1 cellular context compared by ENCODE assay signal in the genomic region with DNA sequence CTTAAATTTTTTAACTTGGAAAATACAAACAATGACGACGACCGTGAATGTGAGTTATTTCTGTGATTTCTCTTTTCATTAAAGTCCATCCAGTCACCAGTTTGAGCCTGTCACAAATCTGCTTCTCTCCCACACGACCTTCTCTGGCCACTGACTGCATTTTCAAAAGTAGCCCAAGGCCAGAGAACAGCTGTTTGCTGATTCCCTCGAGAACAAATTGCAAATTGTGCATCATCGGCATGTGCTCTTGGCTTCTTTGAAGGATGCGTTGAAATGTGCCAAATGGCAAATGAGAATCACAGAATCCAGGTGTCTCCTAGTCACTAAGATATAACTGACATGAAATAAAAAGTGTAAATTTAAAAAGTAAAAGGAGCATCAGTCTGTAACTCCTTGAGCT.
TF ChIP-seq lines count a peak whose summit lies in the region.

No MANE protein-coding gene starts in this region.

TF ChIP-seq in HepG2, 621 proteins besides CTCF, POLR2A, EP300 and RAD21 (continued from another document):
- TF ChIP-seq, protein P1, sequence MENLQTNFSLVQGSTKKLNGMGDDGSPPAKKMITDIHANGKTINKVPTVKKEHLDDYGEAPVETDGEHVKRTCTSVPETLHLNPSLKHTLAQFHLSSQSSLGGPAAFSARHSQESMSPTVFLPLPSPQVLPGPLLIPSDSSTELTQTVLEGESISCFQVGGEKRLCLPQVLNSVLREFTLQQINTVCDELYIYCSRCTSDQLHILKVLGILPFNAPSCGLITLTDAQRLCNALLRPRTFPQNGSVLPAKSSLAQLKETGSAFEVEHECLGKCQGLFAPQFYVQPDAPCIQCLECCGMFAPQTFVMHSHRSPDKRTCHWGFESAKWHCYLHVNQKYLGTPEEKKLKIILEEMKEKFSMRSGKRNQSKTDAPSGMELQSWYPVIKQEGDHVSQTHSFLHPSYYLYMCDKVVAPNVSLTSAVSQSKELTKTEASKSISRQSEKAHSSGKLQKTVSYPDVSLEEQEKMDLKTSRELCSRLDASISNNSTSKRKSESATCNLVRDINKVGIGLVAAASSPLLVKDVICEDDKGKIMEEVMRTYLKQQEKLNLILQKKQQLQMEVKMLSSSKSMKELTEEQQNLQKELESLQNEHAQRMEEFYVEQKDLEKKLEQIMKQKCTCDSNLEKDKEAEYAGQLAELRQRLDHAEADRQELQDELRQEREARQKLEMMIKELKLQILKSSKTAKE (CRISPR knock-in tag; IDR thresholded peaks at IDR 0.05; ENCODE audit: borderline replicate concordance): no peak
- TF ChIP-seq NFRKB (IDR thresholded peaks at IDR 0.05): no peak
- no peak for TF ChIP-seq ZNF567 (CRISPR knock-in tag; IDR thresholded peaks at IDR 0.05; ENCODE audit: borderline replicate concordance)
- TF ChIP-seq NFE2L2 (IDR thresholded peaks at IDR 0.05; ENCODE audit: low read length): no peak
- no peak for TF ChIP-seq HDAC6 (IDR thresholded peaks at IDR 0.05; ENCODE audit: low read depth, low read length)
- TF ChIP-seq ZNF431 (CRISPR knock-in tag; IDR thresholded peaks at IDR 0.05; ENCODE audit: borderline replicate concordance, low read depth): no peak
TF ChIP-seq in HepG2: peak in this region for 0.
